1 cellular context compared by ENCODE assay signal in the genomic region with DNA sequence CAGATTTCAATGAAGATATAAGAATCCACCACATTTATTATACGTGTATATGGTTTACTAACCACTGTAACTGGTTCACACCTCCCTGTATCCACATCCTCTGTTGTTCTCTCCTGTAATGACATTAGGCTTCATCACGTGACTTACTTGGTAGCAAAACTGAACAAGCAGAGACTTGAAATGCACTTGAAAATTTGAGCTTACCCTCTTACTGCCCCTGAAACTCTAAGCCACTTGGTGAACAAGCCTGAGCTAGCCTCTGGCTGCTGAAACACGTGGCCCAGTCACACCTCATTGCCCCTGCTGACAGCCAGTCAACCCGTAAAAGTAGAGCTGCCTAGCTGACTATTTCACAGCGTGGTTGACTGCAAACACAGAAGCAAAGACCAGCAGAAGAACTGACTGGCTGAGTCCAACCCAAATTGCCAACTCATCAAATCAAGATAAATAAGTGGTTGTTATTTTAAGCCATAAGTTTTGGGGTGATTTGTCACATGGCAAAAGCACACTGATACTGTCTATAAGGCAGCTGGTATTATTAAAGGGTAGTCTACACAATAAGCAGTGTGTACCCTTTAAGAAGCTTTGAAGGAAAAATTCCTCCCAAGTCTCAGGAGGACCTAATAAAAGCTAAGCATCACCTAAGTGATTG.
TF ChIP-seq lines count a peak whose summit lies in the region.

No MANE protein-coding gene starts in this region.

TF ChIP-seq in GM12878, 131 proteins besides CTCF, POLR2A, EP300 and RAD21 (continued from another document and continues in another):
- TF ChIP-seq, protein P1, sequence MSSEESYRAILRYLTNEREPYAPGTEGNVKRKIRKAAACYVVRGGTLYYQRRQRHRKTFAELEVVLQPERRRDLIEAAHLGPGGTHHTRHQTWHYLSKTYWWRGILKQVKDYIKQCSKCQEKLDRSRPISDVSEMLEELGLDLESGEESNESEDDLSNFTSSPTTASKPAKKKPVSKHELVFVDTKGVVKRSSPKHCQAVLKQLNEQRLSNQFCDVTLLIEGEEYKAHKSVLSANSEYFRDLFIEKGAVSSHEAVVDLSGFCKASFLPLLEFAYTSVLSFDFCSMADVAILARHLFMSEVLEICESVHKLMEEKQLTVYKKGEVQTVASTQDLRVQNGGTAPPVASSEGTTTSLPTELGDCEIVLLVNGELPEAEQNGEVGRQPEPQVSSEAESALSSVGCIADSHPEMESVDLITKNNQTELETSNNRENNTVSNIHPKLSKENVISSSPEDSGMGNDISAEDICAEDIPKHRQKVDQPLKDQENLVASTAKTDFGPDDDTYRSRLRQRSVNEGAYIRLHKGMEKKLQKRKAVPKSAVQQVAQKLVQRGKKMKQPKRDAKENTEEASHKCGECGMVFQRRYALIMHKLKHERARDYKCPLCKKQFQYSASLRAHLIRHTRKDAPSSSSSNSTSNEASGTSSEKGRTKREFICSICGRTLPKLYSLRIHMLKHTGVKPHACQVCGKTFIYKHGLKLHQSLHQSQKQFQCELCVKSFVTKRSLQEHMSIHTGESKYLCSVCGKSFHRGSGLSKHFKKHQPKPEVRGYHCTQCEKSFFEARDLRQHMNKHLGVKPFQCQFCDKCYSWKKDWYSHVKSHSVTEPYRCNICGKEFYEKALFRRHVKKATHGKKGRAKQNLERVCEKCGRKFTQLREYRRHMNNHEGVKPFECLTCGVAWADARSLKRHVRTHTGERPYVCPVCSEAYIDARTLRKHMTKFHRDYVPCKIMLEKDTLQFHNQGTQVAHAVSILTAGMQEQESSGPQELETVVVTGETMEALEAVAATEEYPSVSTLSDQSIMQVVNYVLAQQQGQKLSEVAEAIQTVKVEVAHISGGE (CRISPR knock-in tag; IDR thresholded peaks at IDR 0.05) = peak; percentile 54; the same call in 1 of the 2 replicates
- no peak for TF ChIP-seq SRF (IDR thresholded peaks at IDR 0.05; ENCODE audit: low read depth in 2 of 2, low read length in 2 of 2)
- no peak for TF ChIP-seq BCLAF1 (IDR thresholded peaks at IDR 0.05)
- TF ChIP-seq, protein P2, sequence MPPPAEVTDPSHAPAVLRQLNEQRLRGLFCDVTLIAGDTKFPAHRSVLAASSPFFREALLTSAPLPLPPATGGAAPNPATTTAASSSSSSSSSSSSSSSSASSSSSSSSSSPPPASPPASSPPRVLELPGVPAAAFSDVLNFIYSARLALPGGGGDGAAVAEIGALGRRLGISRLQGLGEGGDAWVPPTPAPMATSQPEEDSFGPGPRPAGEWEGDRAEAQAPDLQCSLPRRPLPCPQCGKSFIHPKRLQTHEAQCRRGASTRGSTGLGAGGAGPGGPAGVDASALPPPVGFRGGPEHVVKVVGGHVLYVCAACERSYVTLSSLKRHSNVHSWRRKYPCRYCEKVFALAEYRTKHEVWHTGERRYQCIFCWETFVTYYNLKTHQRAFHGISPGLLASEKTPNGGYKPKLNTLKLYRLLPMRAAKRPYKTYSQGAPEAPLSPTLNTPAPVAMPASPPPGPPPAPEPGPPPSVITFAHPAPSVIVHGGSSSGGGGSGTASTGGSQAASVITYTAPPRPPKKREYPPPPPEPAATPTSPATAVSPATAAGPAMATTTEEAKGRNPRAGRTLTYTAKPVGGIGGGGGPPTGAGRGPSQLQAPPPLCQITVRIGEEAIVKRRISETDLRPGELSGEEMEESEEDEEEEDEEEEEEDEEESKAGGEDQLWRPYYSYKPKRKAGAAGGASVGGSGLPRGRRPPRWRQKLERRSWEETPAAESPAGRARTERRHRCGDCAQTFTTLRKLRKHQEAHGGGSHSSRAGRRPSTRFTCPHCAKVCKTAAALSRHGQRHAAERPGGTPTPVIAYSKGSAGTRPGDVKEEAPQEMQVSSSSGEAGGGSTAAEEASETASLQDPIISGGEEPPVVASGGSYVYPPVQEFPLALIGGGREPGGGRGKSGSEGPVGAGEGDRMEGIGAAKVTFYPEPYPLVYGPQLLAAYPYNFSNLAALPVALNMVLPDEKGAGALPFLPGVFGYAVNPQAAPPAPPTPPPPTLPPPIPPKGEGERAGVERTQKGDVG (CRISPR knock-in tag; IDR thresholded peaks at IDR 0.05) = peak; percentile 66; the same call in 1 of the 2 replicates
- TF ChIP-seq TAF1 (IDR thresholded peaks at IDR 0.05; ENCODE audit: borderline replicate concordance, low read depth, low read length) = no peak
- TF ChIP-seq RAD51 (IDR thresholded peaks at IDR 0.05) = peak; percentile 99
- TF ChIP-seq MXI1 (IDR thresholded peaks at IDR 0.05; ENCODE audit: low read depth, low read length) = peak; percentile 90
- no peak for TF ChIP-seq POLR2AphosphoS2 (IDR thresholded peaks at IDR 0.05; ENCODE audit: low read depth, low read length)
- no peak for TF ChIP-seq KDM1A (IDR thresholded peaks at IDR 0.05; ENCODE audit: borderline replicate concordance)
- TF ChIP-seq SPI1 (IDR thresholded peaks at IDR 0.05; ENCODE audit: borderline replicate concordance, insufficient read depth, low read depth, low read length) = no peak
- TF ChIP-seq, protein P3, sequence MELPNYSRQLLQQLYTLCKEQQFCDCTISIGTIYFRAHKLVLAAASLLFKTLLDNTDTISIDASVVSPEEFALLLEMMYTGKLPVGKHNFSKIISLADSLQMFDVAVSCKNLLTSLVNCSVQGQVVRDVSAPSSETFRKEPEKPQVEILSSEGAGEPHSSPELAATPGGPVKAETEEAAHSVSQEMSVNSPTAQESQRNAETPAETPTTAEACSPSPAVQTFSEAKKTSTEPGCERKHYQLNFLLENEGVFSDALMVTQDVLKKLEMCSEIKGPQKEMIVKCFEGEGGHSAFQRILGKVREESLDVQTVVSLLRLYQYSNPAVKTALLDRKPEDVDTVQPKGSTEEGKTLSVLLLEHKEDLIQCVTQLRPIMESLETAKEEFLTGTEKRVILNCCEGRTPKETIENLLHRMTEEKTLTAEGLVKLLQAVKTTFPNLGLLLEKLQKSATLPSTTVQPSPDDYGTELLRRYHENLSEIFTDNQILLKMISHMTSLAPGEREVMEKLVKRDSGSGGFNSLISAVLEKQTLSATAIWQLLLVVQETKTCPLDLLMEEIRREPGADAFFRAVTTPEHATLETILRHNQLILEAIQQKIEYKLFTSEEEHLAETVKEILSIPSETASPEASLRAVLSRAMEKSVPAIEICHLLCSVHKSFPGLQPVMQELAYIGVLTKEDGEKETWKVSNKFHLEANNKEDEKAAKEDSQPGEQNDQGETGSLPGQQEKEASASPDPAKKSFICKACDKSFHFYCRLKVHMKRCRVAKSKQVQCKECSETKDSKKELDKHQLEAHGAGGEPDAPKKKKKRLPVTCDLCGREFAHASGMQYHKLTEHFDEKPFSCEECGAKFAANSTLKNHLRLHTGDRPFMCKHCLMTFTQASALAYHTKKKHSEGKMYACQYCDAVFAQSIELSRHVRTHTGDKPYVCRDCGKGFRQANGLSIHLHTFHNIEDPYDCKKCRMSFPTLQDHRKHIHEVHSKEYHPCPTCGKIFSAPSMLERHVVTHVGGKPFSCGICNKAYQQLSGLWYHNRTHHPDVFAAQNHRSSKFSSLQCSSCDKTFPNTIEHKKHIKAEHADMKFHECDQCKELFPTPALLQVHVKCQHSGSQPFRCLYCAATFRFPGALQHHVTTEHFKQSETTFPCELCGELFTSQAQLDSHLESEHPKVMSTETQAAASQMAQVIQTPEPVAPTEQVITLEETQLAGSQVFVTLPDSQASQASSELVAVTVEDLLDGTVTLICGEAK (IDR thresholded peaks at IDR 0.05; ENCODE audit: borderline replicate concordance) = no peak
- TF ChIP-seq ATF7 (IDR thresholded peaks at IDR 0.05; ENCODE audit: low read depth) = peak; percentile 84
- peak; percentile 74; the same call in 1 of the 2 replicates for TF ChIP-seq CHD2 (IDR thresholded peaks at IDR 0.05; ENCODE audit: borderline replicate concordance, low read depth, low read length)
- peak; percentile 66; the same call in 1 of the 2 replicates for TF ChIP-seq CREM (IDR thresholded peaks at IDR 0.05; ENCODE audit: low read depth)
- TF ChIP-seq PML (IDR thresholded peaks at IDR 0.05; ENCODE audit: low read length) = peak; percentile 31; the same call in 1 of the 2 replicates
- TF ChIP-seq, protein P4, sequence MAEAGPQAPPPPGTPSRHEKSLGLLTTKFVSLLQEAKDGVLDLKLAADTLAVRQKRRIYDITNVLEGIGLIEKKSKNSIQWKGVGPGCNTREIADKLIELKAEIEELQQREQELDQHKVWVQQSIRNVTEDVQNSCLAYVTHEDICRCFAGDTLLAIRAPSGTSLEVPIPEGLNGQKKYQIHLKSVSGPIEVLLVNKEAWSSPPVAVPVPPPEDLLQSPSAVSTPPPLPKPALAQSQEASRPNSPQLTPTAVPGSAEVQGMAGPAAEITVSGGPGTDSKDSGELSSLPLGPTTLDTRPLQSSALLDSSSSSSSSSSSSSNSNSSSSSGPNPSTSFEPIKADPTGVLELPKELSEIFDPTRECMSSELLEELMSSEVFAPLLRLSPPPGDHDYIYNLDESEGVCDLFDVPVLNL (IDR thresholded peaks at IDR 0.05; ENCODE audit: low read depth, low read length) = no peak
- no peak for TF ChIP-seq YBX1 (IDR thresholded peaks at IDR 0.05)
- no peak for TF ChIP-seq SREBF2 (IDR thresholded peaks at IDR 0.05; ENCODE audit: low read length)
- TF ChIP-seq CBX3 (IDR thresholded peaks at IDR 0.05; ENCODE audit: borderline replicate concordance, low read depth) = no peak
- TF ChIP-seq, protein P5, sequence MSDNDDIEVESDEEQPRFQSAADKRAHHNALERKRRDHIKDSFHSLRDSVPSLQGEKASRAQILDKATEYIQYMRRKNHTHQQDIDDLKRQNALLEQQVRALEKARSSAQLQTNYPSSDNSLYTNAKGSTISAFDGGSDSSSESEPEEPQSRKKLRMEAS (IDR thresholded peaks at IDR 0.05; ENCODE audit: low read depth, low read length) = peak; percentile 95
- TF ChIP-seq RELB (IDR thresholded peaks at IDR 0.05; ENCODE audit: low read depth) = peak; percentile 86
- TF ChIP-seq MTA3 (IDR thresholded peaks at IDR 0.05; ENCODE audit: borderline replicate concordance, low read length) = peak; percentile 54; the same call in 1 of the 2 replicates
- TF ChIP-seq USF2 (IDR thresholded peaks at IDR 0.05; ENCODE audit: borderline replicate concordance, low read depth, low read length) = peak; percentile 82
- no peak for TF ChIP-seq SUZ12 (IDR thresholded peaks at IDR 0.05; ENCODE audit: unreplicated experiment)
- TF ChIP-seq SMAD1 (IDR thresholded peaks at IDR 0.05; ENCODE audit: low read depth, partially characterized antibody) = no peak
- peak; percentile 77 for TF ChIP-seq USF1 (IDR thresholded peaks at IDR 0.05; ENCODE audit: borderline replicate concordance, extremely low read length, insufficient read depth, low read depth, low read length)
- peak; percentile 99 for TF ChIP-seq PAX8 (IDR thresholded peaks at IDR 0.05)
- TF ChIP-seq BCL11A (IDR thresholded peaks at IDR 0.05; ENCODE audit: low read depth, low read length) = no peak
- TF ChIP-seq, protein P6, sequence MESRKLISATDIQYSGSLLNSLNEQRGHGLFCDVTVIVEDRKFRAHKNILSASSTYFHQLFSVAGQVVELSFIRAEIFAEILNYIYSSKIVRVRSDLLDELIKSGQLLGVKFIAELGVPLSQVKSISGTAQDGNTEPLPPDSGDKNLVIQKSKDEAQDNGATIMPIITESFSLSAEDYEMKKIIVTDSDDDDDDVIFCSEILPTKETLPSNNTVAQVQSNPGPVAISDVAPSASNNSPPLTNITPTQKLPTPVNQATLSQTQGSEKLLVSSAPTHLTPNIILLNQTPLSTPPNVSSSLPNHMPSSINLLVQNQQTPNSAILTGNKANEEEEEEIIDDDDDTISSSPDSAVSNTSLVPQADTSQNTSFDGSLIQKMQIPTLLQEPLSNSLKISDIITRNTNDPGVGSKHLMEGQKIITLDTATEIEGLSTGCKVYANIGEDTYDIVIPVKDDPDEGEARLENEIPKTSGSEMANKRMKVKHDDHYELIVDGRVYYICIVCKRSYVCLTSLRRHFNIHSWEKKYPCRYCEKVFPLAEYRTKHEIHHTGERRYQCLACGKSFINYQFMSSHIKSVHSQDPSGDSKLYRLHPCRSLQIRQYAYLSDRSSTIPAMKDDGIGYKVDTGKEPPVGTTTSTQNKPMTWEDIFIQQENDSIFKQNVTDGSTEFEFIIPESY (IDR thresholded peaks at IDR 0.05) = no peak
